Comparison of ENCODE assay signal across 1 cellular context in the genomic region with DNA sequence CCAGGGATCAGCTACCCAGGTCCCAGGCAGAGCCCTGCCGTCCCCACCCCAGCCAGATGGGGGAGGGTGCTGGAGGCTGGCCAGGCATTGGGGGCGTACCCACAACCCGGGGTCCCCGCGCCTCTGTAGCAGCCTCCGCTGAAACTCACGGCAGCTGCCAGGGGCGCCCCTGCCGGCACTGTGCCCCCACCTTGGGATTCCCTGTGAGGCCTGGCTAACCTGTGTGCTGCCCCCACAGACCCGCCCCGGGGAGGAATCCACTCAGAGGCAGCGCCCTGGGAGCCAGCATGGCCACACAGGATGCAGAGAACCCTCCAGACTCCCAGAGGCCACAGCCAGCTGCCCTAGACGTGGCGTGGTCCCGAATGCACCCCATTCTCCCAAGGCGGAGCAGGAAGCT.
TF ChIP-seq lines count a peak whose summit lies in the region.

No MANE protein-coding gene starts in this region.

TF ChIP-seq in liver, 16 proteins besides CTCF, POLR2A, EP300 and RAD21 (continued from another document):
- TF ChIP-seq, protein P1, sequence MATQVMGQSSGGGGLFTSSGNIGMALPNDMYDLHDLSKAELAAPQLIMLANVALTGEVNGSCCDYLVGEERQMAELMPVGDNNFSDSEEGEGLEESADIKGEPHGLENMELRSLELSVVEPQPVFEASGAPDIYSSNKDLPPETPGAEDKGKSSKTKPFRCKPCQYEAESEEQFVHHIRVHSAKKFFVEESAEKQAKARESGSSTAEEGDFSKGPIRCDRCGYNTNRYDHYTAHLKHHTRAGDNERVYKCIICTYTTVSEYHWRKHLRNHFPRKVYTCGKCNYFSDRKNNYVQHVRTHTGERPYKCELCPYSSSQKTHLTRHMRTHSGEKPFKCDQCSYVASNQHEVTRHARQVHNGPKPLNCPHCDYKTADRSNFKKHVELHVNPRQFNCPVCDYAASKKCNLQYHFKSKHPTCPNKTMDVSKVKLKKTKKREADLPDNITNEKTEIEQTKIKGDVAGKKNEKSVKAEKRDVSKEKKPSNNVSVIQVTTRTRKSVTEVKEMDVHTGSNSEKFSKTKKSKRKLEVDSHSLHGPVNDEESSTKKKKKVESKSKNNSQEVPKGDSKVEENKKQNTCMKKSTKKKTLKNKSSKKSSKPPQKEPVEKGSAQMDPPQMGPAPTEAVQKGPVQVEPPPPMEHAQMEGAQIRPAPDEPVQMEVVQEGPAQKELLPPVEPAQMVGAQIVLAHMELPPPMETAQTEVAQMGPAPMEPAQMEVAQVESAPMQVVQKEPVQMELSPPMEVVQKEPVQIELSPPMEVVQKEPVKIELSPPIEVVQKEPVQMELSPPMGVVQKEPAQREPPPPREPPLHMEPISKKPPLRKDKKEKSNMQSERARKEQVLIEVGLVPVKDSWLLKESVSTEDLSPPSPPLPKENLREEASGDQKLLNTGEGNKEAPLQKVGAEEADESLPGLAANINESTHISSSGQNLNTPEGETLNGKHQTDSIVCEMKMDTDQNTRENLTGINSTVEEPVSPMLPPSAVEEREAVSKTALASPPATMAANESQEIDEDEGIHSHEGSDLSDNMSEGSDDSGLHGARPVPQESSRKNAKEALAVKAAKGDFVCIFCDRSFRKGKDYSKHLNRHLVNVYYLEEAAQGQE (IDR thresholded peaks at IDR 0.05) = no peak
- TF ChIP-seq HNF4G (IDR thresholded peaks at IDR 0.05) (no peak), RXRA (IDR thresholded peaks at IDR 0.05) (no peak), SP1 (IDR thresholded peaks at IDR 0.05) (no peak), YY1 (IDR thresholded peaks at IDR 0.05) (no peak)
